Comparison of ENCODE assay signal across 8 cellular contexts in the genomic region with DNA sequence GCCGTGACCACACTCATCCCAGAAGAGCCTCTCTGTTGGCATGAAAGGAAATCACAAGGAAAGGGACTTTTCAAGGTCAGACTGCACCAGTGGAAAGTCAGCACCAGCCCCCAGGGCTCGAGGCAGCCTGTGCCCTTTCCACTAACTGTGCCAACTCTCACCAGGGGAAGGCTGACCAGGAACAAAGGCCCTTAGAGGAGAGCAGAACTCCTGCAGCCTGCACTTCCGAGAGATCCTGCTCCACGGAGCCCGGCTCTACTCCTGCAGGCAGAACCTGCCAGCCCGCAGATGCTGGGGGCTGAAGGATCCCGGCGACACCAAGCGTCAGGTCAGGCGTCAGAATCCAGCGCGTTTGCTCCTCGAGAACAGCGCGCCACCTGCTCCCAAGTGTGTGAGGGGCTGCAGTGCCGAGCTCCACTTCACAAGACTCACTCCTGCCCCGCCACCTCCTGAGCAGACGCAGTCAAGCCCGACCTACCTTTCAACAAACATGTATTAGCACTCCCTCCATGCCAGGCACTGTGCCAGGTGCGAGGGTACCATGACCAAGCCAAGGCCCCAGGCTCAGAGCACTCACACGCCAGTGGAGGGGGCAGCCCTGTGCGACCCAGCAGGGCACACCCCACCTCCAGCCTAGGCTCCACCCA.
DNase-seq lines count a peak whose midpoint lies in the region; ATAC-seq and TF ChIP-seq lines count a peak whose summit lies in the region.

No MANE protein-coding gene starts in this region.

- H3K27ac ChIP-seq in neutrophil = no peak overlapping the region

- peaks cover 19% of the 10 kb centered on the region in 2 experiments for H3K4me1 ChIP-seq in neutrophil (ENCODE audit: control insufficient read depth in 1 of 2, insufficient read depth in 1 of 2, low read depth in 1 of 2, low read length in 1 of 2)

- peak overlapping the region; percentile 25 for H3K4me3 ChIP-seq in epithelial cell of esophagus (ENCODE audit: low read length)
- peak overlapping the region; percentile 18 to 21 for H3K4me3 ChIP-seq in neutrophil (ENCODE audit: low read depth in 1 of 2, low read length in 1 of 2)

- H3K36me3 ChIP-seq in neutrophil = no peaks in the 10 kb centered on the region

- DNase-seq in NCI-H510A treated with DMSO at 0.1 percent for 48 hours (lab: John Stamatoyannopoulos, UW) (peak; percentile 76), epithelial cell of esophagus (ENCODE audit: low read depth) (no peak), SKM-1 (lab: John Stamatoyannopoulos, UW; ENCODE audit: unreplicated experiment) (no peak), superior temporal gyrus (ENCODE audit: extremely low spot score) (no peak), middle frontal gyrus (ENCODE audit: extremely low spot score, low spot score) (no peak)

- ATAC-seq in GM18520 (IDR thresholded peaks at IDR 0.05; ENCODE audit: unreplicated experiment) (peak; percentile 15), HG02763 (IDR thresholded peaks at IDR 0.05; ENCODE audit: unreplicated experiment) (peak; percentile 30)

- H3K9me3 ChIP-seq in neutrophil = no peaks in the 10 kb centered on the region

- peaks cover 52% of the 10 kb centered on the region for H3K27me3 ChIP-seq in neutrophil

- no peak for TF ChIP-seq CTCF in epithelial cell of esophagus (IDR thresholded peaks at IDR 0.05; ENCODE audit: insufficient read depth, low read depth, low read length, missing control alignments)
- TF ChIP-seq CTCF in neutrophil (IDR thresholded peaks at IDR 0.05) = no peak
